Comparison of ENCODE assay signal across 1 cellular context in genomic region chr17:28371245-28372202, GRCh38.
A peak's percentile ranks its signal among the peaks of the same experiment; 100 is the strongest.
TF ChIP-seq lines count a peak whose summit lies in the region.

Gene SARM1 (plus strand): TSS chr17:28371694. CDS start chr17:28372033, 339 bp downstream.

TF ChIP-seq in HepG2, 621 proteins besides CTCF, POLR2A, EP300 and RAD21 (continued from another document):
- TF ChIP-seq ZNF574 (CRISPR knock-in tag; IDR thresholded peaks at IDR 0.05): no peak
- TF ChIP-seq ZNF138 (CRISPR knock-in tag; IDR thresholded peaks at IDR 0.05; ENCODE audit: low read depth): no peak
- no peak for TF ChIP-seq DNMT1 (CRISPR knock-in tag; IDR thresholded peaks at IDR 0.05)
- no peak for TF ChIP-seq FOXK1 (CRISPR knock-in tag; IDR thresholded peaks at IDR 0.05; ENCODE audit: borderline replicate concordance, low read depth)
- TF ChIP-seq ARID3A (IDR thresholded peaks at IDR 0.05; ENCODE audit: low read depth, low read length): no peak
- TF ChIP-seq ZNF83 (CRISPR knock-in tag; IDR thresholded peaks at IDR 0.05; ENCODE audit: borderline replicate concordance): no peak
- TF ChIP-seq TARDBP (CRISPR knock-in tag; IDR thresholded peaks at IDR 0.05): no peak
- TF ChIP-seq GFI1 (CRISPR knock-in tag; IDR thresholded peaks at IDR 0.05; ENCODE audit: borderline replicate concordance): no peak
- TF ChIP-seq PRDM15 (CRISPR knock-in tag; IDR thresholded peaks at IDR 0.05): no peak
- TF ChIP-seq ZBTB34 (CRISPR knock-in tag; IDR thresholded peaks at IDR 0.05): no peak
- no peak for TF ChIP-seq TFAP4 (IDR thresholded peaks at IDR 0.05; ENCODE audit: borderline replicate concordance, low read depth)
- no peak for TF ChIP-seq PTBP1 (IDR thresholded peaks at IDR 0.05; ENCODE audit: low read depth, low read length, poor library complexity, severe bottlenecking)
- no peak for TF ChIP-seq ZNF441 (CRISPR knock-in tag; IDR thresholded peaks at IDR 0.05; ENCODE audit: borderline replicate concordance)
- no peak for TF ChIP-seq SRSF1 (optimal IDR thresholded peaks at IDR 0.05; ENCODE audit: low read depth, low read length)
- TF ChIP-seq MEIS2 (CRISPR knock-in tag; IDR thresholded peaks at IDR 0.05): no peak
- TF ChIP-seq SUZ12 (IDR thresholded peaks at IDR 0.05; ENCODE audit: low read depth, low read length): no peak
- no peak for TF ChIP-seq ZBTB42 (CRISPR knock-in tag; IDR thresholded peaks at IDR 0.05)
- TF ChIP-seq ZNF768 (CRISPR knock-in tag; IDR thresholded peaks at IDR 0.05): peak; percentile 37; the same call in 1 of the 2 replicates
- no peak for TF ChIP-seq CBX2 (IDR thresholded peaks at IDR 0.05; ENCODE audit: low read depth, low read length)
- no peak for TF ChIP-seq CBX2 (CRISPR knock-in tag; IDR thresholded peaks at IDR 0.05; ENCODE audit: low read depth)
- no peak for TF ChIP-seq JUND (CRISPR knock-in tag; IDR thresholded peaks at IDR 0.05)
- TF ChIP-seq MAF1 (CRISPR knock-in tag; IDR thresholded peaks at IDR 0.05; ENCODE audit: borderline replicate concordance): no peak
- 0 out of 2 replicates have a peak, but pooled peaks have one; percentile 53 for TF ChIP-seq ZNF619 (CRISPR knock-in tag; IDR thresholded peaks at IDR 0.05)
